Comparison of ENCODE assay signal across 24 cellular contexts in the genomic region with DNA sequence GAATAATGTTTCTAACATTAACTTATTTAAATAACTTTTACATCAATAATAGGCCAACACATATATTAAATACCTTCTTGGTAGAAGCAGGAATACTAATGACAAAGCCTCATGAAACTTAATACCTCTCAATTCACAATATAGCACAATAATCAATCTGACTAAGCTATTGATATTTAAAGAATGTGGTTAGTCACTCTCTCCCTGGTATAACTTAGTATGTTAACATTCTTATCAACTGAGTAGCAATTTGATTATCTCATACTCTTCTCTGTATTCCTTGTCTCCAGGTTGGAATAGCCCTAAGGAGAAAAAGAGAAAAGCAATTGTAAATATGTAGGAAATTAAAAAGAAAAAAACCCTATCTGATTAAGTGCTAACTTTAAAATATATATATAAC. TPM values are rescaled to one million over a fixed set of nuclear protein-coding genes. Genes with fewer than 3 reads are reported as not detected.
DNase-seq lines count a peak whose midpoint lies in the region; ATAC-seq and TF ChIP-seq lines count a peak whose summit lies in the region.
"Had no signal": no experiment of that assay in that cellular context is flagged by ENCODE, and none has a peak within 500 bp of the region (broad histone marks: within the 10 kb centered on the region; RNA-seq: fewer than 3 reads in every experiment).

No MANE protein-coding gene starts in this region.

- no peaks in the 10 kb centered on the region for H3K9me3 ChIP-seq in adipocyte (ENCODE audit: control insufficient read depth, low read length)
- no peaks in the 10 kb centered on the region for H3K9me3 ChIP-seq in sigmoid colon
- H3K9me3 ChIP-seq in right cardiac atrium (ENCODE audit: control insufficient read depth, low read length) = no peaks in the 10 kb centered on the region
- H3K9me3 ChIP-seq: ascending aorta, esophagus muscularis mucosa, left ventricle myocardium inferior, ovary, right lobe of liver, upper lobe of left lung had no signal

- TF ChIP-seq CTCF in foreskin fibroblast (IDR thresholded peaks at IDR 0.05; ENCODE audit: low read depth, low read length) (no peak), sigmoid colon (IDR thresholded peaks at IDR 0.05) (no peak)

- H3K27me3 ChIP-seq in adipocyte (replicated peaks; ENCODE audit: control insufficient read depth, insufficient read depth, low read length) = no peaks in the 10 kb centered on the region
- no peaks in the 10 kb centered on the region for H3K27me3 ChIP-seq in sigmoid colon
- no peaks in the 10 kb centered on the region for H3K27me3 ChIP-seq in right cardiac atrium (ENCODE audit: control insufficient read depth, insufficient read depth)
- H3K27me3 ChIP-seq: ascending aorta, esophagus muscularis mucosa, ovary, right lobe of liver, upper lobe of left lung had no signal

- intact Hi-C loops in sigmoid colon (cut with DNase I) (loop anchor here (10.0 kb wide), 1 partner anchor 93 kb away; no protein-coding TSS in a partner anchor), right cardiac atrium (cut with DNase I) (no loop called here)

- no peak overlapping the region for H3K27ac ChIP-seq in sigmoid colon
- H3K27ac ChIP-seq in right cardiac atrium (ENCODE audit: low read length) = no peak overlapping the region
- H3K27ac ChIP-seq: ascending aorta, esophagus muscularis mucosa, left ventricle myocardium inferior, ovary, right lobe of liver, upper lobe of left lung had no signal

- peaks cover 5% of the 10 kb centered on the region for H3K36me3 ChIP-seq in adipocyte (ENCODE audit: control insufficient read depth, insufficient read depth, low read length, severe bottlenecking)
- peaks cover 0 to 19% (median 0%) of the 10 kb centered on the region in 4 donors for H3K36me3 ChIP-seq in sigmoid colon
- H3K36me3 ChIP-seq: ascending aorta, ovary, right lobe of liver had no signal

- no peak for TF ChIP-seq POLR2A in sigmoid colon (IDR thresholded peaks at IDR 0.05)

- no peak overlapping the region for H3K9ac ChIP-seq in adipocyte (ENCODE audit: low read length)

- peaks cover 10% of the 10 kb centered on the region for H3K4me1 ChIP-seq in adipocyte (ENCODE audit: control insufficient read depth, insufficient read depth, low read length)
- peaks cover 0 to 4% (median 0%) of the 10 kb centered on the region in 4 donors for H3K4me1 ChIP-seq in sigmoid colon
- no peaks in the 10 kb centered on the region for H3K4me1 ChIP-seq in right cardiac atrium (ENCODE audit: control insufficient read depth, insufficient read depth, low read length)

- H3K4me3 ChIP-seq in adipocyte (ENCODE audit: low read length) (no peak overlapping the region), foreskin fibroblast (ENCODE audit: low read depth in 1 of 2, low read length in 2 of 2) (no peak overlapping the region), sigmoid colon (no peak overlapping the region), right cardiac atrium (ENCODE audit: low read length) (no peak overlapping the region)
- H3K4me3 ChIP-seq: ascending aorta, esophagus muscularis mucosa, left ventricle myocardium inferior, ovary, right lobe of liver, upper lobe of left lung had no signal

- DNase-seq in AG08395 (ENCODE audit: low spot score) = peak; percentile 33
- DNase-seq in HS-5 (ENCODE audit: low read depth) = peak; percentile 64
- DNase-seq in adipocyte (ENCODE audit: low read depth) = peak; percentile 24
- DNase-seq in foreskin fibroblast = peak; percentile 32 to 63
- DNase-seq in KG1 (lab: John Stamatoyannopoulos, UW) = no peak
- DNase-seq in nucleus accumbens (lab: John Stamatoyannopoulos, UW) = no peak
- no peak for DNase-seq in sigmoid colon
- no peak for DNase-seq in right cardiac atrium
- DNase-seq: activated CD4-positive, CD25-positive, alpha-beta regulatory T cell treated with anti-CD3 and anti-CD28 coated beads, Interleukin-2, amount 50 U/mL, for 72 hours; activated naive CD4-positive, alpha-beta T cell treated with Interleukin-2 at 50 U/mL for 16 hours; activated T-cell treated with anti-CD3 and anti-CD28 coated beads, Interleukin-2, amount 50 U/mL, for 4 hours; C1 segment of cervical spinal cord; cerebellar nuclear complex; effector memory CD4-positive, alpha-beta T cell; left ventricle myocardium inferior; NCI-H774; ovary; right lobe of liver; Right ventricle myocardium superior; stimulated activated CD8-positive, alpha-beta memory T cell treated with anti-CD3 and anti-CD28 coated beads, Interleukin-4, amount 100 ng/mL, for 48 hours; upper lobe of left lung had no signal

- no peak for ATAC-seq in right cardiac atrium
- ATAC-seq: activated T-cell treated with anti-CD3 and anti-CD28 coated beads, Interleukin-2, amount 50 U/mL, for 4 hours; natural killer cell treated with Interleukin-12 subunit alpha and Interleukin-12 subunit beta and Interleukin-15 and Interleukin-18, amount 100 ng/mL, for 72 hours; right lobe of liver had no signal

- TF ChIP-seq EP300 in sigmoid colon (IDR thresholded peaks at IDR 0.05) = no peak

RNA-seq across cellular contexts. Expression of a gene that starts 4.9 kb away (rescaled TPM):
- total RNA-seq in sigmoid colon = 10 to 100 TPM; 11.4 to 18.3 (median 12.4) TPM
- 1 to 10 TPM; 5.4 to 8.0 (median 7.9) TPM for polyA plus RNA-seq in sigmoid colon
- total RNA-seq in right cardiac atrium = 10 to 100 TPM; 25.5 to 30.9 (median 27.5) TPM
- polyA plus RNA-seq in right cardiac atrium = 3.1 TPM

RNA-seq across cellular contexts. Expression of a gene that starts 28.8 kb away (rescaled TPM):
- total RNA-seq in sigmoid colon = 10 to 100 TPM in 3 of 4 donors, 1 to 10 TPM in 1; 4.6 to 19.4 (median 12.6) TPM
- 1 to 10 TPM; 5.8 to 9.6 (median 7.9) TPM for polyA plus RNA-seq in sigmoid colon
- total RNA-seq in right cardiac atrium = 1 to 10 TPM; 2.8 to 6.0 (median 4.4) TPM
- polyA plus RNA-seq in right cardiac atrium = 4.1 TPM

Comparison
In these comparisons a context has a peak if more than half of its experiments do, and no peak if none do; other contexts are left out.
1. DNase-seq: peak in AG08395 (single experiment), HS-5 (single experiment), adipocyte (single experiment) and foreskin fibroblast (2 of 2); none in KG1 (single experiment), nucleus accumbens (0 of 56), sigmoid colon (single experiment) and right cardiac atrium (0 of 3).